Comparison of ENCODE assay signal across 10 cellular contexts in genomic region chr16:74921051-74921450, GRCh38.
"Had no signal": no experiment of that assay in that cellular context is flagged by ENCODE, and none has a peak within 500 bp of the region (broad histone marks: within the 10 kb centered on the region; RNA-seq: fewer than 3 reads in every experiment).

No MANE protein-coding gene starts in this region.

- H3K4me2 ChIP-seq: KMS-11 had no signal

- DNase-seq: GM23248, H7, HFFc6, Karpas-422, KBM-7 had no signal

- H3K4me1 ChIP-seq: HAP-1 had no signal

- FAIRE-seq: HTR-8/SVneo had no signal

- H3K4me3 ChIP-seq: GM23248, HAP-1 had no signal

- H3K27ac Mint-ChIP-seq: HFFc6, IgD-negative memory B cell had no signal

- H3K27ac ChIP-seq: GM23248, KMS-11 had no signal

- H3K27me3 Mint-ChIP-seq: IgD-negative memory B cell had no signal

- H3K9ac ChIP-seq: GM23248, KMS-11 had no signal

- H3K9me3 ChIP-seq: HAP-1 had no signal

- H3K9me3 Mint-ChIP-seq: HFFc6 had no signal

- H3K4me1 Mint-ChIP-seq: IgD-negative memory B cell had no signal

- H2AFZ ChIP-seq: GM23248 had no signal

- ATAC-seq: HCT116 had no signal

- H3K4me3 Mint-ChIP-seq: HFFc6, IgD-negative memory B cell had no signal
